10 cellular contexts compared by ENCODE assay signal in the genomic region with DNA sequence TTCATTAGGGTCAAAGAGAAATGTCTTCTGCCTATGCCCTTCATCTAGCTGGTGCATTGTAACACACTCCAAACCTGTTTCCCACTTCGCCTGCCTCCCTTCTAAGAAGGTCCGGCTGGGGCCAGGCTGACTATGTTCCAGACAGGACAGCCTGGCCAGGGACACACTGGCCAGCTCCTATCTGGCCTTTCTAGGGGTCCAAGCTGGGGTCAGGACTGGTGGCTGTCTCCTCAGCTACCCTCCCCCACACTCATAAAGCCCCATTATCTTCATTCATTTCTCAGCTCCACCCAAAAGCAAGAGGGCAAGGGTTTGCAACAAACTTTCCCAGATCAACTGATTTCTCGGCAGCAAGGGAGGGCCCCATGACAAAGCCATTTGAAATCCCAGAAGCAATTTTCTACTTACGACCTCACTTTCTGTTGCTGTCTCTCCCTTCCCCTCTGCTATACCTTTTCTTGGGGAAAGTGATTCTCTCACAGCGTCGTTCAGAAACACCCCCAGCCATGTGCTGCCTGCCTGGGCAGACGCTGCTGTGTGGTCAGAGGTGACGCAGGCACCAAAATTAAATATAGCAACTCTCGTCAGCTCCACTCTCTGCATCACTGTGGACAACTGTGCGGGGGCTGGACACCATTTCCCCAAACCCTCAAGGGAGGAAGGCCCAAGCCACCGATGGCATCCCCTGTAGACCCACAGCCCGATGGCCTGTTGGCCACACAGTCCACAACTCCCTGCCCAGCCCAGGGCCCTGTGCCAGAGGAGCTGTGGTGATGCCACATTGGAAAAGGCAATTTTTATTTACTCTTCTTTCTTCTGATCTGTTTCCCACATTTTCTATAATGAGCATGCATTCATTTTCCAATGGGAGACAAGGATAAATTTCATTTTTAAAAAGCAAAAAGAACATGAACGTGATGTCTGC. TPM values are rescaled to one million over a fixed set of nuclear protein-coding genes. Genes with fewer than 3 reads are reported as not detected.
DNase-seq lines count a peak whose midpoint lies in the region; ATAC-seq, FAIRE-seq and TF ChIP-seq lines count a peak whose summit lies in the region.
"Had no signal": no experiment of that assay in that cellular context is flagged by ENCODE, and none has a peak within 500 bp of the region (broad histone marks: within the 10 kb centered on the region; RNA-seq: fewer than 3 reads in every experiment).

No MANE protein-coding gene starts in this region.

- intact Hi-C loops in PC-3 (cut with micrococcal nuclease), result no loop called here

- no peak overlapping the region for H3K27ac ChIP-seq in PC-3 (ENCODE audit: low read length)

- H3K9me2 ChIP-seq in PC-3 (replicated peaks; ENCODE audit: low read length), result no peaks in the 10 kb centered on the region

- H3K79me2 ChIP-seq in PC-3 (ENCODE audit: low read length), result no peaks in the 10 kb centered on the region

- no peak overlapping the region for H3K9ac ChIP-seq in PC-3 (ENCODE audit: low read length)

- no peaks in the 10 kb centered on the region for H3K27me3 ChIP-seq in PC-3 (ENCODE audit: low read length)

- ATAC-seq in GM18868 (IDR thresholded peaks at IDR 0.05; ENCODE audit: unreplicated experiment) (peak; percentile 48), GM21723 (IDR thresholded peaks at IDR 0.05; ENCODE audit: unreplicated experiment) (peak; percentile 52), HG03565 (IDR thresholded peaks at IDR 0.05; ENCODE audit: unreplicated experiment) (peak; percentile 53), PC-3 (no peak)

- no TSS peak for BruUV-seq in PC-3 (replicated peaks; lab: Mats Ljungman, UMichigan)

- no peaks in the 10 kb centered on the region for H3F3A ChIP-seq in PC-3 (ENCODE audit: low read length, unreplicated experiment)

- POLR2A ChIA-PET in PC-3 (lab: Charles Lee; ENCODE audit: unreplicated experiment), result no interaction called here

- H3K4me3 ChIP-seq in PC-3 (ENCODE audit: low read length), result no peak overlapping the region

- no peak overlapping the region for H3K4me2 ChIP-seq in PC-3 (ENCODE audit: low read length)

- H3K4me1 ChIP-seq in PC-3 (ENCODE audit: insufficient read depth, low read length), result no peaks in the 10 kb centered on the region

- H2AFZ ChIP-seq in PC-3 (ENCODE audit: low read length), result no peak overlapping the region

- H4K20me1 ChIP-seq in PC-3 (ENCODE audit: low read length), result no peaks in the 10 kb centered on the region

- H3K36me3 ChIP-seq in PC-3 (ENCODE audit: low read depth, low read length), result no peaks in the 10 kb centered on the region

- TF ChIP-seq CTCF in PC-3 (conservative IDR thresholded peaks at IDR 0.05; ENCODE audit: low read depth, low read length) (no peak), D721Med (IDR thresholded peaks at IDR 0.05; ENCODE audit: insufficient read depth, missing control alignments) (no peak)

- DNase-seq in myocyte (ENCODE audit: low read depth) (peak; percentile 94), PC-3 (no peak), D721Med (ENCODE audit: insufficient read length, low spot score) (no peak), cerebellar nuclear complex (lab: John Stamatoyannopoulos, UW) (no peak), NCI-H2196 (lab: John Stamatoyannopoulos, UW; ENCODE audit: unreplicated experiment) (no peak)
- DNase-seq: activated naive CD4-positive, alpha-beta T cell treated with anti-CD3 and anti-CD28 coated beads, Interleukin-2, amount 10 ng/mL, durations not matched to agents 7 days and 5 days; NK-92 treated with Interleukin-12 subunit alpha and Interleukin-12 subunit beta, amount 100 ng/mL, for 24 hours had no signal

- no peaks in the 10 kb centered on the region for H3K9me3 ChIP-seq in PC-3 (ENCODE audit: low read length)

- FAIRE-seq in D721Med (lab: Jason Lieb, UNC), result no peak

- CTCF ChIA-PET in PC-3 (lab: Charles Lee), result no interaction called here

RNA-seq across cellular contexts. Expression of a gene that starts 6.1 kb away (rescaled TPM):
- total RNA-seq in myocyte, result not detected in 2 replicates
- polyA plus RNA-seq in myocyte (2012), result not detected
- total RNA-seq in PC-3 (2014; rRNA removed), result not detected in 2 replicates

RNA-seq across cellular contexts. Expression of a gene that starts 9.8 kb away (rescaled TPM):
- total RNA-seq in myocyte (not detected in 2 replicates), PC-3 (2014; rRNA removed) (not detected in 2 replicates)
- not detected for polyA plus RNA-seq in myocyte (2012)
